1 cellular context compared by ENCODE assay signal in the genomic region with DNA sequence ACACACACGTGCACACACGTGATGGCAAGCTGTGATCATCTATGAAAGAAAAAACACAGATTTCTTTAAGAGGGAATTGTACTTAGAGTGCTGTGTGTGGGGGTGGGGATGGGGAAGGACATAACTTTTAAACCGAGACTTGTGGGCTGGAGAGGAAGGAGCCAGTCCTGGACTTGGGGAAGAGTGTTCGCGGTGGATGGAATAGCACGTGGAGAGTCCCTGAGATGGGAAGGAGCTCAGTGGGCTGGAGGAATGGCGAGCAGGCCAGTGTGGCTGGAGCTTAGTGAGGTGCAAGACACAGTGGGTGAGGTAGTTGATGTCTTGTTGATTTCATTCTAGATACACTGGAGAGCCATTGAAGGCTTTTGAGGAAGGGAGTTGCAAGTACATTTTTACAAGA.
TF ChIP-seq lines count a peak whose summit lies in the region.

No MANE protein-coding gene starts in this region.

TF ChIP-seq in K562, 482 proteins besides CTCF, POLR2A, EP300 and RAD21:
- TF ChIP-seq, protein P1, sequence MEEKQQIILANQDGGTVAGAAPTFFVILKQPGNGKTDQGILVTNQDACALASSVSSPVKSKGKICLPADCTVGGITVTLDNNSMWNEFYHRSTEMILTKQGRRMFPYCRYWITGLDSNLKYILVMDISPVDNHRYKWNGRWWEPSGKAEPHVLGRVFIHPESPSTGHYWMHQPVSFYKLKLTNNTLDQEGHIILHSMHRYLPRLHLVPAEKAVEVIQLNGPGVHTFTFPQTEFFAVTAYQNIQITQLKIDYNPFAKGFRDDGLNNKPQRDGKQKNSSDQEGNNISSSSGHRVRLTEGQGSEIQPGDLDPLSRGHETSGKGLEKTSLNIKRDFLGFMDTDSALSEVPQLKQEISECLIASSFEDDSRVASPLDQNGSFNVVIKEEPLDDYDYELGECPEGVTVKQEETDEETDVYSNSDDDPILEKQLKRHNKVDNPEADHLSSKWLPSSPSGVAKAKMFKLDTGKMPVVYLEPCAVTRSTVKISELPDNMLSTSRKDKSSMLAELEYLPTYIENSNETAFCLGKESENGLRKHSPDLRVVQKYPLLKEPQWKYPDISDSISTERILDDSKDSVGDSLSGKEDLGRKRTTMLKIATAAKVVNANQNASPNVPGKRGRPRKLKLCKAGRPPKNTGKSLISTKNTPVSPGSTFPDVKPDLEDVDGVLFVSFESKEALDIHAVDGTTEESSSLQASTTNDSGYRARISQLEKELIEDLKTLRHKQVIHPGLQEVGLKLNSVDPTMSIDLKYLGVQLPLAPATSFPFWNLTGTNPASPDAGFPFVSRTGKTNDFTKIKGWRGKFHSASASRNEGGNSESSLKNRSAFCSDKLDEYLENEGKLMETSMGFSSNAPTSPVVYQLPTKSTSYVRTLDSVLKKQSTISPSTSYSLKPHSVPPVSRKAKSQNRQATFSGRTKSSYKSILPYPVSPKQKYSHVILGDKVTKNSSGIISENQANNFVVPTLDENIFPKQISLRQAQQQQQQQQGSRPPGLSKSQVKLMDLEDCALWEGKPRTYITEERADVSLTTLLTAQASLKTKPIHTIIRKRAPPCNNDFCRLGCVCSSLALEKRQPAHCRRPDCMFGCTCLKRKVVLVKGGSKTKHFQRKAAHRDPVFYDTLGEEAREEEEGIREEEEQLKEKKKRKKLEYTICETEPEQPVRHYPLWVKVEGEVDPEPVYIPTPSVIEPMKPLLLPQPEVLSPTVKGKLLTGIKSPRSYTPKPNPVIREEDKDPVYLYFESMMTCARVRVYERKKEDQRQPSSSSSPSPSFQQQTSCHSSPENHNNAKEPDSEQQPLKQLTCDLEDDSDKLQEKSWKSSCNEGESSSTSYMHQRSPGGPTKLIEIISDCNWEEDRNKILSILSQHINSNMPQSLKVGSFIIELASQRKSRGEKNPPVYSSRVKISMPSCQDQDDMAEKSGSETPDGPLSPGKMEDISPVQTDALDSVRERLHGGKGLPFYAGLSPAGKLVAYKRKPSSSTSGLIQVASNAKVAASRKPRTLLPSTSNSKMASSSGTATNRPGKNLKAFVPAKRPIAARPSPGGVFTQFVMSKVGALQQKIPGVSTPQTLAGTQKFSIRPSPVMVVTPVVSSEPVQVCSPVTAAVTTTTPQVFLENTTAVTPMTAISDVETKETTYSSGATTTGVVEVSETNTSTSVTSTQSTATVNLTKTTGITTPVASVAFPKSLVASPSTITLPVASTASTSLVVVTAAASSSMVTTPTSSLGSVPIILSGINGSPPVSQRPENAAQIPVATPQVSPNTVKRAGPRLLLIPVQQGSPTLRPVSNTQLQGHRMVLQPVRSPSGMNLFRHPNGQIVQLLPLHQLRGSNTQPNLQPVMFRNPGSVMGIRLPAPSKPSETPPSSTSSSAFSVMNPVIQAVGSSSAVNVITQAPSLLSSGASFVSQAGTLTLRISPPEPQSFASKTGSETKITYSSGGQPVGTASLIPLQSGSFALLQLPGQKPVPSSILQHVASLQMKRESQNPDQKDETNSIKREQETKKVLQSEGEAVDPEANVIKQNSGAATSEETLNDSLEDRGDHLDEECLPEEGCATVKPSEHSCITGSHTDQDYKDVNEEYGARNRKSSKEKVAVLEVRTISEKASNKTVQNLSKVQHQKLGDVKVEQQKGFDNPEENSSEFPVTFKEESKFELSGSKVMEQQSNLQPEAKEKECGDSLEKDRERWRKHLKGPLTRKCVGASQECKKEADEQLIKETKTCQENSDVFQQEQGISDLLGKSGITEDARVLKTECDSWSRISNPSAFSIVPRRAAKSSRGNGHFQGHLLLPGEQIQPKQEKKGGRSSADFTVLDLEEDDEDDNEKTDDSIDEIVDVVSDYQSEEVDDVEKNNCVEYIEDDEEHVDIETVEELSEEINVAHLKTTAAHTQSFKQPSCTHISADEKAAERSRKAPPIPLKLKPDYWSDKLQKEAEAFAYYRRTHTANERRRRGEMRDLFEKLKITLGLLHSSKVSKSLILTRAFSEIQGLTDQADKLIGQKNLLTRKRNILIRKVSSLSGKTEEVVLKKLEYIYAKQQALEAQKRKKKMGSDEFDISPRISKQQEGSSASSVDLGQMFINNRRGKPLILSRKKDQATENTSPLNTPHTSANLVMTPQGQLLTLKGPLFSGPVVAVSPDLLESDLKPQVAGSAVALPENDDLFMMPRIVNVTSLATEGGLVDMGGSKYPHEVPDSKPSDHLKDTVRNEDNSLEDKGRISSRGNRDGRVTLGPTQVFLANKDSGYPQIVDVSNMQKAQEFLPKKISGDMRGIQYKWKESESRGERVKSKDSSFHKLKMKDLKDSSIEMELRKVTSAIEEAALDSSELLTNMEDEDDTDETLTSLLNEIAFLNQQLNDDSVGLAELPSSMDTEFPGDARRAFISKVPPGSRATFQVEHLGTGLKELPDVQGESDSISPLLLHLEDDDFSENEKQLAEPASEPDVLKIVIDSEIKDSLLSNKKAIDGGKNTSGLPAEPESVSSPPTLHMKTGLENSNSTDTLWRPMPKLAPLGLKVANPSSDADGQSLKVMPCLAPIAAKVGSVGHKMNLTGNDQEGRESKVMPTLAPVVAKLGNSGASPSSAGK (IDR thresholded peaks at IDR 0.05) = peak; percentile 74
- TF ChIP-seq, protein P2, sequence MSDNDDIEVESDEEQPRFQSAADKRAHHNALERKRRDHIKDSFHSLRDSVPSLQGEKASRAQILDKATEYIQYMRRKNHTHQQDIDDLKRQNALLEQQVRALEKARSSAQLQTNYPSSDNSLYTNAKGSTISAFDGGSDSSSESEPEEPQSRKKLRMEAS (CRISPR knock-in tag; IDR thresholded peaks at IDR 0.05) = 0 out of 2 replicates have a peak, but pooled peaks have one; percentile 15
- TF ChIP-seq ZNF146 (CRISPR knock-in tag; IDR thresholded peaks at IDR 0.05; ENCODE audit: unreplicated experiment) = no peak
- TF ChIP-seq BHLHE40 (IDR thresholded peaks at IDR 0.05; ENCODE audit: low read length) = 0 out of 2 replicates have a peak, but pooled peaks have one; percentile 2
- TF ChIP-seq, protein P3, sequence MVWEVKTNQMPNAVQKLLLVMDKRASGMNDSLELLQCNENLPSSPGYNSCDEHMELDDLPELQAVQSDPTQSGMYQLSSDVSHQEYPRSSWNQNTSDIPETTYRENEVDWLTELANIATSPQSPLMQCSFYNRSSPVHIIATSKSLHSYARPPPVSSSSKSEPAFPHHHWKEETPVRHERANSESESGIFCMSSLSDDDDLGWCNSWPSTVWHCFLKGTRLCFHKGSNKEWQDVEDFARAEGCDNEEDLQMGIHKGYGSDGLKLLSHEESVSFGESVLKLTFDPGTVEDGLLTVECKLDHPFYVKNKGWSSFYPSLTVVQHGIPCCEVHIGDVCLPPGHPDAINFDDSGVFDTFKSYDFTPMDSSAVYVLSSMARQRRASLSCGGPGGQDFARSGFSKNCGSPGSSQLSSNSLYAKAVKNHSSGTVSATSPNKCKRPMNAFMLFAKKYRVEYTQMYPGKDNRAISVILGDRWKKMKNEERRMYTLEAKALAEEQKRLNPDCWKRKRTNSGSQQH (CRISPR knock-in tag; IDR thresholded peaks at IDR 0.05) = peak; percentile 67; the same call in 1 of the 2 replicates
